Comparison of ENCODE assay signal across 11 cellular contexts in the genomic region with DNA sequence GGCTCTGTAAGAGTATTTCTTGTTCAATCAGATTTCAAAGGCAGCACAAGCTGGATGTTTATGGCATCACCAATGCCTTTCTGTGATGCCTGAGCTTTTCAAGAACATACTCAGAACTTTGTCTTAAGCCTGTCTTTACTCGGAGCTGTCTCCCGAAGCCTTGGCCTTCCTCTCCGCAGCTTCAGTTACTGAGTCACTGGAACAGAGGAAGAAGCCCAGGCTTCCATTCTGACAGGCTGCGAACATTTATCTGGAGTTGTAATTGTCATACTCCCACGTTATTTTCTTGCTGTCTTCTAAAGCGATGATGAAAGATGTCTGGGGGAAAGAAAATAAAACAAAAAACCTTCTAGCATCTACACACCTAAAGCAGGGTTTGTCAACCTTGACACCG. TPM values are rescaled to one million over a fixed set of nuclear protein-coding genes. Genes with fewer than 3 reads are reported as not detected.
DNase-seq lines count a peak whose midpoint lies in the region; ATAC-seq, FAIRE-seq and TF ChIP-seq lines count a peak whose summit lies in the region.
"Had no signal": no experiment of that assay in that cellular context is flagged by ENCODE, and none has a peak within 500 bp of the region (broad histone marks: within the 10 kb centered on the region; RNA-seq: fewer than 3 reads in every experiment).

No MANE protein-coding gene starts in this region.

- H3K27me3 ChIP-seq in transverse colon (no peaks in the 10 kb centered on the region), dorsolateral prefrontal cortex (no peaks in the 10 kb centered on the region)
- H3K27me3 ChIP-seq: MG63 had no signal

- H3K4me3 Mint-ChIP-seq in activated CD4-positive, alpha-beta T cell treated with anti-CD3 and anti-CD28 coated beads, Interleukin-2, amount 10 ng/mL, durations not matched to agents 24 days and 14 days = no peak overlapping the region
- H3K4me3 Mint-ChIP-seq in memory B cell = no peak overlapping the region
- H3K4me3 Mint-ChIP-seq: T-helper 1 cell treated with Interleukin-12 subunit alpha and Interleukin-12 subunit beta and Interleukin-4 antibody, amounts not matched to agents 30 μg/mL and 1 μg/mL, for 36 hours had no signal

- intact Hi-C loops in activated CD4-positive, alpha-beta T cell treated with anti-CD3 and anti-CD28 coated beads, Interleukin-2, amount 10 ng/mL, durations not matched to agents 24 days and 14 days (cut with micrococcal nuclease) = loop anchor here (2.0 to 5.0 kb wide), 2 partner anchors 31 to 36 kb away; no protein-coding TSS in a partner anchor
- intact Hi-C loops in transverse colon (cut with DNase I; ENCODE audit: low total_unique reads) = loop anchor here (5.0 kb wide), 1 partner anchor 39 kb away; no protein-coding TSS in a partner anchor
- intact Hi-C loops in dorsolateral prefrontal cortex (cut with DNase I) = no loop called here

- H3K36me3 ChIP-seq in transverse colon = no peaks in the 10 kb centered on the region
- H3K36me3 ChIP-seq: MG63 had no signal

- no peak for TF ChIP-seq POLR2A in transverse colon (IDR thresholded peaks at IDR 0.05)

- no peak overlapping the region for H3K4me3 ChIP-seq in choroid plexus epithelial cell (ENCODE audit: low read depth, low read length)
- H3K4me3 ChIP-seq in transverse colon = no peak overlapping the region
- no peak overlapping the region for H3K4me3 ChIP-seq in dorsolateral prefrontal cortex
- H3K4me3 ChIP-seq: MG63 had no signal

- no peaks in the 10 kb centered on the region for H3K9me3 Mint-ChIP-seq in activated CD4-positive, alpha-beta T cell treated with anti-CD3 and anti-CD28 coated beads, Interleukin-2, amount 10 ng/mL, durations not matched to agents 24 days and 14 days
- H3K9me3 Mint-ChIP-seq in memory B cell = no peaks in the 10 kb centered on the region
- H3K9me3 Mint-ChIP-seq: T-helper 1 cell treated with Interleukin-12 subunit alpha and Interleukin-12 subunit beta and Interleukin-4 antibody, amounts not matched to agents 30 μg/mL and 1 μg/mL, for 36 hours had no signal

- no peak for FAIRE-seq in GM19239 (lab: Jason Lieb, UNC)

- WGBS in transverse colon (ENCODE audit: low coverage in 1 of 2), 2 donors = 58 to 64% methylated on average over 7 of the region's 7 CpGs

- ATAC-seq in memory B cell (ENCODE audit: low read depth) = no peak
- no peak for ATAC-seq in GM21390 (IDR thresholded peaks at IDR 0.05; ENCODE audit: unreplicated experiment)

- in situ Hi-C loops in transverse colon (cut with MboI; ENCODE audit: low pct_ligation_motif_present in 1 of 4, low pct_unique_long_range_greater_than_20kb in 1 of 4, low sequenced_read_pairs in 3 of 4) = no loop called here

- H3K27ac Mint-ChIP-seq in activated CD4-positive, alpha-beta T cell treated with anti-CD3 and anti-CD28 coated beads, Interleukin-2, amount 10 ng/mL, durations not matched to agents 24 days and 14 days = peak overlapping the region; percentile 72
- H3K27ac Mint-ChIP-seq in memory B cell = peak overlapping the region; percentile 90

- peaks cover 32 to 73% (median 40%) of the 10 kb centered on the region in 4 donors for H3K4me1 ChIP-seq in transverse colon

- TF ChIP-seq CTCF in choroid plexus epithelial cell (conservative IDR thresholded peaks at IDR 0.05; ENCODE audit: low read depth, low read length) (no peak), transverse colon (IDR thresholded peaks at IDR 0.05) (no peak), dorsolateral prefrontal cortex (IDR thresholded peaks at IDR 0.05 in 54 of 56, conservative IDR thresholded peaks at IDR 0.05 in 2 of 56; ENCODE audit: low read depth in 1 of 56, partially characterized antibody in 56 of 56) (no peak)

- no peak for TF ChIP-seq EP300 in transverse colon (IDR thresholded peaks at IDR 0.05; ENCODE audit: low read depth)

- no peaks in the 10 kb centered on the region for H3K9me3 ChIP-seq in transverse colon
- H3K9me3 ChIP-seq: MG63 had no signal

- H3K36me3 Mint-ChIP-seq in activated CD4-positive, alpha-beta T cell treated with anti-CD3 and anti-CD28 coated beads, Interleukin-2, amount 10 ng/mL, durations not matched to agents 24 days and 14 days (ENCODE audit: low read depth) = peaks cover 8% of the 10 kb centered on the region
- H3K36me3 Mint-ChIP-seq in memory B cell = peaks cover 2% of the 10 kb centered on the region

- no peaks in the 10 kb centered on the region for H3K27me3 Mint-ChIP-seq in activated CD4-positive, alpha-beta T cell treated with anti-CD3 and anti-CD28 coated beads, Interleukin-2, amount 10 ng/mL, durations not matched to agents 24 days and 14 days
- H3K27me3 Mint-ChIP-seq in memory B cell = no peaks in the 10 kb centered on the region

- DNase-seq in activated CD4-positive, alpha-beta T cell treated with anti-CD3 and anti-CD28 coated beads, Interleukin-2, amount 10 ng/mL, durations not matched to agents 24 days and 14 days = no peak
- DNase-seq in activated CD4-positive, alpha-beta T cell treated with anti-CD3 and anti-CD28 coated beads for 1 hour = no peak
- DNase-seq in choroid plexus epithelial cell (ENCODE audit: low read depth) (peak; percentile 82), memory B cell (ENCODE audit: low spot score in 2 of 2) (no peak), transverse colon (no peak), dorsolateral prefrontal cortex (no peak), GM19239 (ENCODE audit: insufficient read length, low spot score) (no peak)
- DNase-seq: 8988T, MG63 had no signal

- H3K27ac ChIP-seq in transverse colon (peak overlapping the region; percentile 83 to 86 (median 85)), dorsolateral prefrontal cortex (peak overlapping the region in 17 of 59 donors; percentile 4 to 81 (median 29))

- H3K4me1 Mint-ChIP-seq in activated CD4-positive, alpha-beta T cell treated with anti-CD3 and anti-CD28 coated beads, Interleukin-2, amount 10 ng/mL, durations not matched to agents 24 days and 14 days = peaks cover 38% of the 10 kb centered on the region
- H3K4me1 Mint-ChIP-seq in memory B cell = peaks cover 24% of the 10 kb centered on the region

RNA-seq across cellular contexts. Expression of gene GRK5, which starts 43.9 kb away (rescaled TPM):
- total RNA-seq in activated CD4-positive, alpha-beta T cell treated with anti-CD3 and anti-CD28 coated beads, Interleukin-2, amount 10 ng/mL, durations not matched to agents 24 days and 14 days = 25.6 and 27.3 TPM in 2 replicates
- total RNA-seq in transverse colon (100 to 1,000 TPM in 1 of 4 donors, 10 to 100 TPM in 1, 1 to 10 TPM in 2; 6.0 to 111 (median 9.5) TPM), dorsolateral prefrontal cortex (10 to 100 TPM in 113 of 120 experiments, 1 to 10 TPM in 7; 5.5 to 27.8 (median 14.1) TPM)

Comparison
In these comparisons a context has a peak if more than half of its experiments do, and no peak if none do; other contexts are left out.
1. intact Hi-C loops: an anchor here in activated CD4-positive, alpha-beta T cell treated with anti-CD3 and anti-CD28 coated beads, Interleukin-2, amount 10 ng/mL, durations not matched to agents 24 days and 14 days (2.0 to 5.0 kb wide) and transverse colon (5.0 kb wide); none called in dorsolateral prefrontal cortex.